Comparison of ENCODE assay signal across 8 cellular contexts in genomic region chr13:57630661-57631606, GRCh38. TPM values are rescaled to one million over a fixed set of nuclear protein-coding genes. Genes with fewer than 3 reads are reported as not detected.
DNase-seq lines count a peak whose midpoint lies in the region; ATAC-seq, FAIRE-seq and TF ChIP-seq lines count a peak whose summit lies in the region.

No MANE protein-coding gene starts in this region.

- FAIRE-seq in HepG2 (lab: Jason Lieb, UNC) (no peak), GM12892 (lab: Jason Lieb, UNC) (no peak)

- H3K9me3 ChIP-seq in HepG2 (ENCODE audit: low read length) = peaks cover 13% of the 10 kb centered on the region

- no peak for TF ChIP-seq CTCF in choroid plexus epithelial cell (conservative IDR thresholded peaks at IDR 0.05; ENCODE audit: low read depth, low read length)
- no peak for TF ChIP-seq CTCF in HepG2 (CRISPR knock-in tag; IDR thresholded peaks at IDR 0.05)

- POLR2A ChIA-PET in HepG2 (lab: Yijun Ruan, JAX) = no interaction called here

- CTCF ChIA-PET in HepG2 (lab: Yijun Ruan, JAX; ENCODE audit: low intra/inter-chr PET ratio, low total read pairs) = no interaction called here

- no peaks in the 10 kb centered on the region for H3K79me2 ChIP-seq in HepG2 (ENCODE audit: insufficient read depth, low read length)

- H3K4me2 ChIP-seq in HepG2 (ENCODE audit: low read depth, low read length) = peak overlapping the region; percentile 58

- TF ChIP-seq POLR2A in HepG2 (IDR thresholded peaks at IDR 0.05; ENCODE audit: insufficient read depth in 1 of 2, low read depth in 2 of 2, low read length in 2 of 2) (no peak), GM12892 (IDR thresholded peaks at IDR 0.05; ENCODE audit: low read depth, low read length) (no peak), erythroblast (IDR thresholded peaks at IDR 0.05; ENCODE audit: low read length) (no peak)

- DNase-seq in DMS153 treated with DMSO at 0.1 percent for 48 hours (lab: John Stamatoyannopoulos, UW; ENCODE audit: unreplicated experiment) (peak; percentile 65), NCI-H69 (lab: John Stamatoyannopoulos, UW) (peak; percentile 70), choroid plexus epithelial cell (ENCODE audit: low read depth) (no peak), HepG2 (ENCODE audit: low spot score) (no peak), substantia nigra (lab: John Stamatoyannopoulos, UW) (peak in 40 of 49 donors; percentile 15 to 85 (median 49)), GM12892 (ENCODE audit: insufficient read length) (no peak), erythroblast (lab: John Stamatoyannopoulos, UW) (no peak)

- H3K27me3 ChIP-seq in HepG2 (ENCODE audit: control insufficient read depth in 1 of 2, insufficient read depth in 2 of 2, low read length in 2 of 2) = peaks cover 0 to 13% of the 10 kb centered on the region in 2 experiments; a peak in 3 of 5 replicates

- H3K4me3 ChIP-seq in choroid plexus epithelial cell (ENCODE audit: low read depth, low read length) = peak overlapping the region; percentile 50
- H3K4me3 ChIP-seq in HepG2 (replicated peaks in 1 of 3; ENCODE audit: insufficient read depth in 1 of 3, low read depth in 2 of 3, low read length in 3 of 3) = peak overlapping the region; percentile 22 to 45 (median 36); a peak in 4 of 6 replicates

- no peak overlapping the region for H2AFZ ChIP-seq in HepG2 (ENCODE audit: low read length)

- 41% methylated on average over 32 of the region's 32 CpGs for WGBS in HepG2 (ENCODE audit: low lambda C conversion rate)

- TF ChIP-seq EP300 in HepG2 (IDR thresholded peaks at IDR 0.05; ENCODE audit: low read depth in 2 of 2, low read length in 2 of 2) (no peak), HepG2 (CRISPR knock-in tag; IDR thresholded peaks at IDR 0.05; ENCODE audit: borderline replicate concordance) (no peak)

- no peak for TF ChIP-seq RAD21 in HepG2 (CRISPR knock-in tag; IDR thresholded peaks at IDR 0.05)

- no TSS peak for BruUV-seq in HepG2 (replicated peaks; lab: Mats Ljungman, UMichigan)

- no peak overlapping the region for H3K27ac ChIP-seq in HepG2 (ENCODE audit: extremely low read length, insufficient read depth, low read length)
- peak overlapping the region; percentile 90 for H3K27ac ChIP-seq in substantia nigra (ENCODE audit: low read depth, low read length, poor library complexity, severe bottlenecking)

- no peaks in the 10 kb centered on the region for H3K36me3 ChIP-seq in HepG2 (replicated peaks in 1 of 2; ENCODE audit: control insufficient read depth in 1 of 2, insufficient read depth in 2 of 2, low read length in 2 of 2)

- intact Hi-C loops in HepG2 (cut with micrococcal nuclease; ENCODE audit: unreplicated experiment) = no loop called here

- H4K20me1 ChIP-seq in HepG2 (ENCODE audit: insufficient read depth, low read length) = no peaks in the 10 kb centered on the region

- in situ Hi-C loops in HepG2 (cut with HindIII; ENCODE audit: extremely low pct_ligation_motif_present, low pct_unique_long_range_greater_than_20kb) = loop anchor here (10.0 kb wide), 1 partner anchor 1324 kb away; no protein-coding TSS in a partner anchor

- no peaks in the 10 kb centered on the region for H3K4me1 ChIP-seq in HepG2 (ENCODE audit: insufficient read depth, low read length)

- peak; percentile 62 for ATAC-seq in HepG2
- ATAC-seq in HG02938 (IDR thresholded peaks at IDR 0.05; ENCODE audit: unreplicated experiment) = no peak

- no peak overlapping the region for H3K9ac ChIP-seq in HepG2 (ENCODE audit: insufficient read depth, low read depth, low read length)

TF ChIP-seq in HepG2, 621 proteins besides CTCF, POLR2A, EP300 and RAD21:
- TF ChIP-seq ZNF563 (CRISPR knock-in tag; IDR thresholded peaks at IDR 0.05) (no peak), ZUFSP (CRISPR knock-in tag; IDR thresholded peaks at IDR 0.05; ENCODE audit: borderline replicate concordance) (no peak), ZBTB3 (CRISPR knock-in tag; IDR thresholded peaks at IDR 0.05; ENCODE audit: borderline replicate concordance, low read depth) (no peak), JUN (CRISPR knock-in tag; IDR thresholded peaks at IDR 0.05) (no peak), ZMAT5 (CRISPR knock-in tag; IDR thresholded peaks at IDR 0.05; ENCODE audit: borderline replicate concordance, low read depth) (no peak), YY1 (IDR thresholded peaks at IDR 0.05; ENCODE audit: insufficient read depth, insufficient replicate concordance, low read depth, low read length) (no peak), ATF6 (CRISPR knock-in tag; conservative IDR thresholded peaks at IDR 0.05) (no peak), FOXA1 (IDR thresholded peaks at IDR 0.05) (no peak), FOXA1 (CRISPR knock-in tag; IDR thresholded peaks at IDR 0.05) (no peak), DR1 (CRISPR knock-in tag; IDR thresholded peaks at IDR 0.05) (no peak), PRMT3 (CRISPR knock-in tag; IDR thresholded peaks at IDR 0.05; ENCODE audit: borderline replicate concordance, low read depth) (no peak)

RNA-seq across cellular contexts. Expression of gene PCDH17, which starts 0.6 kb away (rescaled TPM):
- total RNA-seq in HepG2 (2016; rRNA removed; fragmentation: Illumina TruSeq; extraction: Trizol) = not detected in 2 replicates
- total RNA-seq in HepG2 (2016; cell fraction: cytosol; rRNA removed; fragmentation: Illumina TruSeq; extraction: Trizol; ENCODE audit: low read depth) = not detected in 2 replicates
- not detected in 2 replicates for total RNA-seq in HepG2 (2016; cell fraction: insoluble cytoplasmic fraction; rRNA removed; fragmentation: Illumina TruSeq; extraction: Trizol)
- total RNA-seq in HepG2 (2016; cell fraction: membrane; rRNA removed; fragmentation: Illumina TruSeq; extraction: Trizol) = not detected in 2 replicates
- not detected in 2 replicates for total RNA-seq in HepG2 (2016; cell fraction: nucleus; rRNA removed; fragmentation: Illumina TruSeq; extraction: Trizol)
- polyA plus RNA-seq in HepG2 (2011; rRNA removed) = not detected in 2 replicates
- polyA plus RNA-seq in HepG2 (2011; cell fraction: cytosol; rRNA removed) = not detected in 2 replicates
- not detected in 2 replicates for polyA plus RNA-seq in HepG2 (2011; cell fraction: nucleus; rRNA removed)
- 0.01 TPM in 1 of 2 replicates, not detected in the other for polyA plus RNA-seq in HepG2 (2012)
- not detected in 2 replicates for polyA plus RNA-seq in HepG2 (2016; cell fraction: cytosol; fragmentation: Illumina TruSeq; extraction: Trizol; ENCODE audit: low read depth)
- polyA plus RNA-seq in HepG2 (2016; cell fraction: insoluble cytoplasmic fraction; fragmentation: Illumina TruSeq; extraction: Trizol; ENCODE audit: low read depth) = not detected in 2 replicates
- polyA plus RNA-seq in HepG2 (2016; cell fraction: membrane; fragmentation: Illumina TruSeq; extraction: Trizol; ENCODE audit: low read depth) = not detected in 2 replicates
- polyA plus RNA-seq in HepG2 (2016; cell fraction: nucleus; fragmentation: Illumina TruSeq; extraction: Trizol; ENCODE audit: insufficient read depth, low read depth) = not detected in 2 replicates
- polyA minus RNA-seq in HepG2 (2011; rRNA and poly(A)+ RNA removed; ENCODE audit: low replicate concordance) = 0.72 TPM in 1 of 2 replicates, not detected in the other
- not detected in 2 replicates for polyA minus RNA-seq in HepG2 (2011; cell fraction: cytosol; rRNA and poly(A)+ RNA removed)
- not detected in 2 replicates for polyA minus RNA-seq in HepG2 (2011; cell fraction: nucleus; rRNA and poly(A)+ RNA removed)
- polyA plus RNA-seq in GM12892 (2012; ENCODE audit: missing spikeins) = not detected

Comparison
In these comparisons a context has a peak if more than half of its experiments do, and no peak if none do; other contexts are left out.
1. DNase-seq: peak in DMS153 treated with DMSO at 0.1 percent for 48 hours (single experiment), NCI-H69 (single experiment) and substantia nigra (40 of 49); none in choroid plexus epithelial cell (single experiment), HepG2 (single experiment), GM12892 (single experiment) and erythroblast (0 of 2).